In genomic region chr5:74441616-74442015, GRCh38 we compare ENCODE assay signal across 2 cellular contexts.
TF ChIP-seq lines count a peak whose summit lies in the region.

No MANE protein-coding gene starts in this region.

TF ChIP-seq in SK-N-SH, 30 proteins besides CTCF, POLR2A, EP300 and RAD21 (continued from another document):
- no peak for TF ChIP-seq FOXJ3 (CRISPR knock-in tag; IDR thresholded peaks at IDR 0.05)
- TF ChIP-seq GATA2 (CRISPR knock-in tag; IDR thresholded peaks at IDR 0.05), result no peak
- no peak for TF ChIP-seq SMC3 (IDR thresholded peaks at IDR 0.05; ENCODE audit: low read depth, low read length)
- no peak for TF ChIP-seq FOXM1 (IDR thresholded peaks at IDR 0.05; ENCODE audit: low read depth)
- TF ChIP-seq CHD2 (IDR thresholded peaks at IDR 0.05; ENCODE audit: low read length, partially characterized antibody), result no peak
- no peak for TF ChIP-seq POLR2AphosphoS5 (IDR thresholded peaks at IDR 0.05; ENCODE audit: low read depth, low read length)
- TF ChIP-seq YY1 (IDR thresholded peaks at IDR 0.05; ENCODE audit: low read depth), result no peak
- no peak for TF ChIP-seq REST (IDR thresholded peaks at IDR 0.05; ENCODE audit: low read depth, low read length)
- no peak for TF ChIP-seq MAX (IDR thresholded peaks at IDR 0.05; ENCODE audit: low read depth)
- TF ChIP-seq TCF12 (IDR thresholded peaks at IDR 0.05), result no peak
- no peak for TF ChIP-seq IRF3 (IDR thresholded peaks at IDR 0.05; ENCODE audit: low read depth, low read length)
- TF ChIP-seq RFX5 (IDR thresholded peaks at IDR 0.05; ENCODE audit: low read length), result no peak
- TF ChIP-seq MXI1 (IDR thresholded peaks at IDR 0.05; ENCODE audit: low read depth, low read length), result no peak
- no peak for TF ChIP-seq GABPA (IDR thresholded peaks at IDR 0.05; ENCODE audit: low read depth)
- TF ChIP-seq RCOR1 (IDR thresholded peaks at IDR 0.05; ENCODE audit: low read length), result no peak

TF ChIP-seq in SK-N-SH treated with all-trans-retinoic acid at 6 μM for 48 hours, 23 proteins besides CTCF, POLR2A, EP300 and RAD21 (continued from another document):
- no peak for TF ChIP-seq TOX (CRISPR knock-in tag; IDR thresholded peaks at IDR 0.05; ENCODE audit: borderline replicate concordance)
